ENCODE assay signal across 1 cellular context in the genomic region with DNA sequence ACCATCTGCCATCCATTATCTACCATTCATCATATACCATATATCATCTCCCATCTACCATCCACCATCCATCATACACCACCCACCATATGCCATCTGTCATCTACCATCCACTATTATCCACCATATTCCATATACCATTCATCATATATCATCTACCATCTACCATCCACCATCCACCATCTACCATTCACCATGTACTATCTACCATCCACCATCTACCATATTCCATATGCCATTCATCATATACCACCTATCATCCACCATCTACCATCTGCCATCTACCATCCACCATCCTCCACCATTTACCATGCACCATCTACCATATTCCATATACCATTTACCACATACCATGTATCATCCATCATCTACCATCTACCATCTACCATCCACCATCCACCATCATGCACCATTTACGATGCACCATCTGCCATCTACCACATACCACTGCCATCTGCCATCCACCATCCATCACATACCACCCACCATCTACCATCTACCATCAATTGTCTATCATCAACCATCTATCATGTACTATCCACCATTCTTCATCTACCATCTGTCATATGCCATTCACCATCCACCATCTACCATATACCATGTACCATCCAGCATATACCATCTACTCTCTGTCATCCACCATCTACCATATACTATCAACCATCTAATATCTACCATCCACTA.
TF ChIP-seq lines count a peak whose summit lies in the region.

No MANE protein-coding gene starts in this region.

TF ChIP-seq in WTC11, 78 proteins besides CTCF, POLR2A, EP300 and RAD21 (continued from another document):
- TF ChIP-seq, protein P1, sequence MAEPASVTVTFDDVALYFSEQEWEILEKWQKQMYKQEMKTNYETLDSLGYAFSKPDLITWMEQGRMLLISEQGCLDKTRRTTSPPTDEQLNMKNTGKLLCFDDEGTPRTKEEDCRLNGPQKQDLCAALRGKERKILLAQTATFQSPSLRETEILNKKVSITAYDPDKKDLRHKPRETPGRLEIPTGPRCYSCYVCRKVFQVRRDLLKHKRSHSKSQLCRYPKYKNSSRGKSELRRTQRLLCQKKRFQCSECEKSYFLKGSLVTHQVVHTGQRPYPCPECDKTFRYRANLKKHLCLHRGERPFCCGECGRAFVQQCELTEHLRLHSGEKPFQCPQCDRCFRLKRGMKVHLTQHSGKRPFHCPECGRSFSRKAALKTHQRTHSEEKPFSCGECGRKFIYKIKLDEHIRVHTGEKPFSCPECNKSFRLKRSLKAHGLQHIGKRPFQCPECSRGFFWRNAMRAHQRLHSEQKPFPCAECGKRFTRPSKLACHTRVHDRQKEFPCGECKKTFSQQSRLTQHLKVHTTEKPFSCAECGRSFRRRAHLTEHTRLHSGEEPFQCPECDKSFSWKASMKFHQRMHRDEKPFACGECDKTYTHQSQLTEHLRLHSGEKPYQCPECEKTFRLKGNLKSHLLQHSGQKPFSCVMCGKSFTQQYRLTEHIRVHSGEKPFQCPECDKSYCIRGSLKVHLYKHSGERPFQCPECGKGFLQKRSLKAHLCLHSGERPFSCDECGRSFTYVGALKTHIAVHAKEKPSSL (CRISPR knock-in tag; conservative IDR thresholded peaks at IDR 0.05): no peak
- TF ChIP-seq, protein P2, sequence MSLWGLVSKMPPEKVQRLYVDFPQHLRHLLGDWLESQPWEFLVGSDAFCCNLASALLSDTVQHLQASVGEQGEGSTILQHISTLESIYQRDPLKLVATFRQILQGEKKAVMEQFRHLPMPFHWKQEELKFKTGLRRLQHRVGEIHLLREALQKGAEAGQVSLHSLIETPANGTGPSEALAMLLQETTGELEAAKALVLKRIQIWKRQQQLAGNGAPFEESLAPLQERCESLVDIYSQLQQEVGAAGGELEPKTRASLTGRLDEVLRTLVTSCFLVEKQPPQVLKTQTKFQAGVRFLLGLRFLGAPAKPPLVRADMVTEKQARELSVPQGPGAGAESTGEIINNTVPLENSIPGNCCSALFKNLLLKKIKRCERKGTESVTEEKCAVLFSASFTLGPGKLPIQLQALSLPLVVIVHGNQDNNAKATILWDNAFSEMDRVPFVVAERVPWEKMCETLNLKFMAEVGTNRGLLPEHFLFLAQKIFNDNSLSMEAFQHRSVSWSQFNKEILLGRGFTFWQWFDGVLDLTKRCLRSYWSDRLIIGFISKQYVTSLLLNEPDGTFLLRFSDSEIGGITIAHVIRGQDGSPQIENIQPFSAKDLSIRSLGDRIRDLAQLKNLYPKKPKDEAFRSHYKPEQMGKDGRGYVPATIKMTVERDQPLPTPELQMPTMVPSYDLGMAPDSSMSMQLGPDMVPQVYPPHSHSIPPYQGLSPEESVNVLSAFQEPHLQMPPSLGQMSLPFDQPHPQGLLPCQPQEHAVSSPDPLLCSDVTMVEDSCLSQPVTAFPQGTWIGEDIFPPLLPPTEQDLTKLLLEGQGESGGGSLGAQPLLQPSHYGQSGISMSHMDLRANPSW (CRISPR knock-in tag; conservative IDR thresholded peaks at IDR 0.05; ENCODE audit: low read depth): no peak
- TF ChIP-seq, protein P3, sequence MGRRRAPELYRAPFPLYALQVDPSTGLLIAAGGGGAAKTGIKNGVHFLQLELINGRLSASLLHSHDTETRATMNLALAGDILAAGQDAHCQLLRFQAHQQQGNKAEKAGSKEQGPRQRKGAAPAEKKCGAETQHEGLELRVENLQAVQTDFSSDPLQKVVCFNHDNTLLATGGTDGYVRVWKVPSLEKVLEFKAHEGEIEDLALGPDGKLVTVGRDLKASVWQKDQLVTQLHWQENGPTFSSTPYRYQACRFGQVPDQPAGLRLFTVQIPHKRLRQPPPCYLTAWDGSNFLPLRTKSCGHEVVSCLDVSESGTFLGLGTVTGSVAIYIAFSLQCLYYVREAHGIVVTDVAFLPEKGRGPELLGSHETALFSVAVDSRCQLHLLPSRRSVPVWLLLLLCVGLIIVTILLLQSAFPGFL (CRISPR knock-in tag; IDR thresholded peaks at IDR 0.05; ENCODE audit: borderline replicate concordance): no peak
